24 cellular contexts compared by ENCODE assay signal in genomic region chr18:27094621-27095020, GRCh38.
A peak's percentile ranks its signal among the peaks of the same experiment; 100 is the strongest.
DNase-seq lines count a peak whose midpoint lies in the region; ATAC-seq, FAIRE-seq and TF ChIP-seq lines count a peak whose summit lies in the region.
"Had no signal": no experiment of that assay in that cellular context is flagged by ENCODE, and none has a peak within 500 bp of the region (broad histone marks: within the 10 kb centered on the region; RNA-seq: fewer than 3 reads in every experiment).

No MANE protein-coding gene starts in this region.

- no peaks in the 10 kb centered on the region for H3K27me3 Mint-ChIP-seq in activated naive CD8-positive, alpha-beta T cell treated with anti-CD3 and anti-CD28 coated beads for 36 hours
- H3K27me3 Mint-ChIP-seq: B cell had no signal

- H3K79me2 ChIP-seq in mammary epithelial cell (ENCODE audit: insufficient read depth, low read length) (no peaks in the 10 kb centered on the region), HepG2 (ENCODE audit: insufficient read depth, low read length) (no peaks in the 10 kb centered on the region)

- H3K9me3 ChIP-seq in mammary epithelial cell (replicated peaks; ENCODE audit: insufficient read depth, low read length): peaks cover 4% of the 10 kb centered on the region
- H3K9me3 ChIP-seq in HepG2 (ENCODE audit: low read length): no peaks in the 10 kb centered on the region
- peaks cover 21% of the 10 kb centered on the region for H3K9me3 ChIP-seq in left ventricle myocardium inferior (replicated peaks)
- H3K9me3 ChIP-seq: HAP-1, Peyer's patch had no signal

- no peak overlapping the region for H3K4me2 ChIP-seq in mammary epithelial cell (ENCODE audit: insufficient read depth, low read depth, low read length)
- H3K4me2 ChIP-seq in HepG2 (ENCODE audit: low read depth, low read length): no peak overlapping the region
- H3K4me2 ChIP-seq: GM23338 had no signal

- TF ChIP-seq EP300 in HepG2 (IDR thresholded peaks at IDR 0.05; ENCODE audit: low read depth in 2 of 2, low read length in 2 of 2) (no peak), HepG2 (CRISPR knock-in tag; IDR thresholded peaks at IDR 0.05; ENCODE audit: borderline replicate concordance) (no peak)

- no peaks in the 10 kb centered on the region for H3K36me3 Mint-ChIP-seq in activated naive CD8-positive, alpha-beta T cell treated with anti-CD3 and anti-CD28 coated beads for 36 hours
- H3K36me3 Mint-ChIP-seq: CD14-positive monocyte had no signal

- no peak for FAIRE-seq in HepG2 (lab: Jason Lieb, UNC)
- FAIRE-seq: A204.1, GM12878 had no signal

- TF ChIP-seq CTCF in mammary epithelial cell (conservative IDR thresholded peaks at IDR 0.05 in 1 of 2, IDR thresholded peaks at IDR 0.05 in 1 of 2; ENCODE audit: extremely low read depth in 1 of 2, insufficient read depth in 1 of 2, low read depth in 1 of 2, low read length in 2 of 2): no peak
- TF ChIP-seq CTCF in HepG2 (CRISPR knock-in tag; IDR thresholded peaks at IDR 0.05): no peak
- no peak for TF ChIP-seq CTCF in left ventricle myocardium inferior (IDR thresholded peaks at IDR 0.05; ENCODE audit: borderline replicate concordance)

- H3K27ac ChIP-seq in mammary epithelial cell (ENCODE audit: insufficient read depth, low read depth, low read length) (no peak overlapping the region), HepG2 (ENCODE audit: extremely low read length, insufficient read depth, low read length) (no peak overlapping the region), left ventricle myocardium inferior (replicated peaks) (no peak overlapping the region)
- H3K27ac ChIP-seq: HL-60, Peyer's patch had no signal

- H3K9ac ChIP-seq in mammary epithelial cell (ENCODE audit: insufficient read depth, low read length): no peak overlapping the region
- no peak overlapping the region for H3K9ac ChIP-seq in HepG2 (ENCODE audit: insufficient read depth, low read depth, low read length)

- no TSS peak for BruUV-seq in mammary epithelial cell (replicated peaks; lab: Mats Ljungman, UMichigan)
- no TSS peak for BruUV-seq in HepG2 (replicated peaks; lab: Mats Ljungman, UMichigan)

- intact Hi-C loops in mammary epithelial cell (cut with micrococcal nuclease): no loop called here
- intact Hi-C loops in HepG2 (cut with micrococcal nuclease; ENCODE audit: unreplicated experiment): no loop called here
- intact Hi-C loops in left ventricle myocardium inferior (cut with micrococcal nuclease): no loop called here

- dilution Hi-C loops in mammary epithelial cell (cut with HindIII; ENCODE audit: low sequenced_read_pairs): no loop called here

- 67% methylated on average over 1 of the region's 1 CpG for WGBS in mammary epithelial cell (ENCODE audit: low coverage, missing lambda C conversion rate)
- 67% methylated on average over 1 of the region's 1 CpG for WGBS in HepG2 (ENCODE audit: low lambda C conversion rate)

- in situ Hi-C loops in mammary epithelial cell (cut with MboI; ENCODE audit: low sequenced_read_pairs in 2 of 2) (no loop called here), HepG2 (cut with HindIII; ENCODE audit: extremely low pct_ligation_motif_present, low pct_unique_long_range_greater_than_20kb) (no loop called here)

- H3K4me1 ChIP-seq in mammary epithelial cell (ENCODE audit: insufficient read depth, low read length) (no peaks in the 10 kb centered on the region), HepG2 (ENCODE audit: insufficient read depth, low read length) (peaks cover 15% of the 10 kb centered on the region), left ventricle myocardium inferior (no peaks in the 10 kb centered on the region)
- H3K4me1 ChIP-seq: HAP-1, Peyer's patch had no signal

- peaks cover 18% of the 10 kb centered on the region for H3K9me3 Mint-ChIP-seq in activated naive CD8-positive, alpha-beta T cell treated with anti-CD3 and anti-CD28 coated beads for 36 hours

- H3K4me3 Mint-ChIP-seq in activated naive CD8-positive, alpha-beta T cell treated with anti-CD3 and anti-CD28 coated beads for 36 hours: no peak overlapping the region
- H3K4me3 Mint-ChIP-seq: B cell, CD14-positive monocyte, GM23338 had no signal

- H3K27me3 ChIP-seq in mammary epithelial cell (ENCODE audit: insufficient read depth, low read length): no peaks in the 10 kb centered on the region
- H3K27me3 ChIP-seq in HepG2 (ENCODE audit: control insufficient read depth in 1 of 2, insufficient read depth in 2 of 2, low read length in 2 of 2): no peaks in the 10 kb centered on the region
- no peaks in the 10 kb centered on the region for H3K27me3 ChIP-seq in left ventricle myocardium inferior (ENCODE audit: low read depth)
- H3K27me3 ChIP-seq: Peyer's patch had no signal

- no peak for TF ChIP-seq RAD21 in HepG2 (CRISPR knock-in tag; IDR thresholded peaks at IDR 0.05)

- TF ChIP-seq POLR2A in HepG2 (IDR thresholded peaks at IDR 0.05; ENCODE audit: insufficient read depth in 1 of 2, low read depth in 2 of 2, low read length in 2 of 2): no peak

- POLR2A ChIA-PET in HepG2 (lab: Yijun Ruan, JAX): no interaction called here

- CTCF ChIA-PET in mammary epithelial cell (lab: Charles Lee; ENCODE audit: low non-redundant PET): no interaction called here
- CTCF ChIA-PET in HepG2 (lab: Yijun Ruan, JAX; ENCODE audit: low intra/inter-chr PET ratio, low total read pairs): no interaction called here

- H3K27ac Mint-ChIP-seq in activated naive CD8-positive, alpha-beta T cell treated with anti-CD3 and anti-CD28 coated beads for 36 hours: no peak overlapping the region
- H3K27ac Mint-ChIP-seq: B cell, CD14-positive monocyte, GM23338 had no signal

- no peaks in the 10 kb centered on the region for H4K20me1 ChIP-seq in mammary epithelial cell (ENCODE audit: insufficient read depth, low read length)
- H4K20me1 ChIP-seq in HepG2 (ENCODE audit: insufficient read depth, low read length): no peaks in the 10 kb centered on the region

- no peak overlapping the region for H3K4me3 ChIP-seq in mammary epithelial cell (replicated peaks in 1 of 3; ENCODE audit: insufficient read depth in 1 of 3, low read depth in 2 of 3, low read length in 3 of 3)
- H3K4me3 ChIP-seq in HepG2 (replicated peaks in 1 of 3; ENCODE audit: insufficient read depth in 1 of 3, low read depth in 2 of 3, low read length in 3 of 3): no peak overlapping the region
- no peak overlapping the region for H3K4me3 ChIP-seq in left ventricle myocardium inferior
- H3K4me3 ChIP-seq: GM12878, GM23338, HAP-1, Peyer's patch had no signal

- DNase-seq in NCI-H345 (lab: John Stamatoyannopoulos, UW) (peak; percentile 8), NCI-H345 treated with DMSO at 0.1 percent for 48 hours (lab: John Stamatoyannopoulos, UW; ENCODE audit: unreplicated experiment) (no peak), NCI-H1417 treated with DMSO at 0.1 percent for 48 hours (lab: John Stamatoyannopoulos, UW) (peak; percentile 63), mammary epithelial cell (peak; percentile 2), HepG2 (ENCODE audit: low spot score) (peak; percentile 37), DMS153 treated with DMSO at 0.1 percent for 48 hours (lab: John Stamatoyannopoulos, UW; ENCODE audit: unreplicated experiment) (no peak), left ventricle myocardium inferior (no peak)
- DNase-seq in activated naive CD8-positive, alpha-beta T cell treated with anti-CD3 and anti-CD28 coated beads for 36 hours: no peak
- DNase-seq: DND-41, KBM-7, NCI-H1092, NCI-H187, NCI-H2107, NCI-H2227 treated with DMSO at 0.1 percent for 48 hours, NCI-H526 treated with DMSO at 0.1 percent for 48 hours, Peyer's patch had no signal

- H2AFZ ChIP-seq in mammary epithelial cell (ENCODE audit: low read depth, low read length) (no peak overlapping the region), HepG2 (ENCODE audit: low read length) (no peak overlapping the region)
- H2AFZ ChIP-seq: GM23338 had no signal

- peak; percentile 39; the same call in 2 of the 3 replicates for ATAC-seq in HepG2
- ATAC-seq: GM12878, GM23338, SK-N-SH treated with all-trans-retinoic acid at 6 μM for 48 hours had no signal

- H3K4me1 Mint-ChIP-seq in activated naive CD8-positive, alpha-beta T cell treated with anti-CD3 and anti-CD28 coated beads for 36 hours: no peaks in the 10 kb centered on the region
- H3K4me1 Mint-ChIP-seq: B cell, CD14-positive monocyte, GM23338 had no signal

- H3K36me3 ChIP-seq in mammary epithelial cell (ENCODE audit: insufficient read depth, low read length) (no peaks in the 10 kb centered on the region), HepG2 (replicated peaks in 1 of 2; ENCODE audit: control insufficient read depth in 1 of 2, insufficient read depth in 2 of 2, low read length in 2 of 2) (no peaks in the 10 kb centered on the region), left ventricle myocardium inferior (no peaks in the 10 kb centered on the region)
- H3K36me3 ChIP-seq: HAP-1, Peyer's patch had no signal

TF ChIP-seq in HepG2, 621 proteins besides CTCF, POLR2A, EP300 and RAD21:
- 0 out of 4 replicates have a peak, but pooled peaks of 1 of the 2 experiments have one; percentile 7 for TF ChIP-seq MAFK (conservative IDR thresholded peaks at IDR 0.05 in 1 of 2, IDR thresholded peaks at IDR 0.05 in 1 of 2; ENCODE audit: low read length in 2 of 2)
- TF ChIP-seq FOSL2 (CRISPR knock-in tag; IDR thresholded peaks at IDR 0.05): 0 out of 2 replicates have a peak, but pooled peaks have one; percentile 32
- TF ChIP-seq ADNP (CRISPR knock-in tag; IDR thresholded peaks at IDR 0.05): no peak
- 0 out of 2 replicates have a peak, but pooled peaks have one; percentile 6 for TF ChIP-seq MAFF (IDR thresholded peaks at IDR 0.05; ENCODE audit: low read depth, low read length)

Comparison
In these comparisons a context has a peak if more than half of its experiments do, and no peak if none do; other contexts are left out.
1. DNase-seq: peak in NCI-H345 (single experiment), NCI-H1417 treated with DMSO at 0.1 percent for 48 hours (single experiment), mammary epithelial cell (single experiment) and HepG2 (single experiment); none in NCI-H345 treated with DMSO at 0.1 percent for 48 hours (single experiment), activated naive CD8-positive, alpha-beta T cell treated with anti-CD3 and anti-CD28 coated beads for 36 hours (single experiment), DMS153 treated with DMSO at 0.1 percent for 48 hours (single experiment) and left ventricle myocardium inferior (single experiment).